Comparison of ENCODE assay signal across 8 cellular contexts in genomic region chr1:116724765-116725375, GRCh38. TPM values are rescaled to one million over a fixed set of nuclear protein-coding genes. Genes with fewer than 3 reads are reported as not detected.
DNase-seq lines count a peak whose midpoint lies in the region; ATAC-seq and TF ChIP-seq lines count a peak whose summit lies in the region.

No MANE protein-coding gene starts in this region.

- H3K4me1 Mint-ChIP-seq in CD4-positive, alpha-beta T cell (ENCODE audit: low read depth), result peaks cover 22% of the 10 kb centered on the region

- no peaks in the 10 kb centered on the region for H3K36me3 Mint-ChIP-seq in CD4-positive, alpha-beta T cell (ENCODE audit: low read depth)

- no peaks in the 10 kb centered on the region for H3K9me3 Mint-ChIP-seq in CD4-positive, alpha-beta T cell

- no peak for TF ChIP-seq POLR2A in erythroblast (IDR thresholded peaks at IDR 0.05; ENCODE audit: low read length)
- no peak for TF ChIP-seq POLR2A in thyroid gland (IDR thresholded peaks at IDR 0.05)

- H3K4me3 ChIP-seq in neutrophil (ENCODE audit: low read depth in 1 of 2, low read length in 1 of 2) (no peak overlapping the region), thyroid gland (replicated peaks in 1 of 3) (no peak overlapping the region)

- peak; percentile 97 for TF ChIP-seq CTCF in CD4-positive, alpha-beta T cell (IDR thresholded peaks at IDR 0.05)
- TF ChIP-seq CTCF in neutrophil (IDR thresholded peaks at IDR 0.05) (peak; percentile 58), thyroid gland (IDR thresholded peaks at IDR 0.05) (peak; percentile 47 to 75 (median 63))

- intact Hi-C loops in CD4-positive, alpha-beta T cell (cut with DNase I, micrococcal nuclease), result loop anchor here (1.0 to 5.0 kb wide), 6 partner anchors 92 to 404 kb away; partner anchors contain the start of gene CD58 (in 1 of the 2)
- intact Hi-C loops in thyroid gland (cut with DNase I), result loop anchor here (5.0 kb wide), 1 partner anchor 327 kb away; no protein-coding TSS in a partner anchor

- H3K4me3 Mint-ChIP-seq in CD4-positive, alpha-beta T cell, result no peak overlapping the region

- H3K27me3 ChIP-seq in CD4-positive, alpha-beta T cell (ENCODE audit: control insufficient read depth, insufficient read depth, low read length), result no peaks in the 10 kb centered on the region
- H3K27me3 ChIP-seq in neutrophil (no peaks in the 10 kb centered on the region), thyroid gland (no peaks in the 10 kb centered on the region)

- H3K27me3 Mint-ChIP-seq in CD4-positive, alpha-beta T cell, result no peaks in the 10 kb centered on the region

- no peaks in the 10 kb centered on the region for H3K9me3 ChIP-seq in CD4-positive, alpha-beta T cell (ENCODE audit: control insufficient read depth, low read length)
- H3K9me3 ChIP-seq in neutrophil, result no peaks in the 10 kb centered on the region
- no peaks in the 10 kb centered on the region for H3K9me3 ChIP-seq in thyroid gland

- H3K27ac ChIP-seq in CD4-positive, alpha-beta T cell (ENCODE audit: low read depth, low read length), result no peak overlapping the region
- H3K27ac ChIP-seq in neutrophil (no peak overlapping the region), thyroid gland (no peak overlapping the region)

- no peak for ATAC-seq in CD4-positive, alpha-beta T cell (ENCODE audit: poor library complexity)
- ATAC-seq in HG03442 (IDR thresholded peaks at IDR 0.05; ENCODE audit: unreplicated experiment) (peak; percentile 49), GM18909 (IDR thresholded peaks at IDR 0.05; ENCODE audit: poor library complexity, unreplicated experiment) (no peak)

- H3K36me3 ChIP-seq in neutrophil (no peaks in the 10 kb centered on the region), thyroid gland (no peaks in the 10 kb centered on the region)

- CTCF ChIA-PET in CD4-positive, alpha-beta T cell (lab: Charles Lee), result interaction anchor here (0.6 to 3.9 kb wide), 15 partner anchors 9 to 404 kb away, joined by 3 to 17 read pairs (median 3); partner anchors contain the start of gene TTF2

- POLR2A ChIA-PET in CD4-positive, alpha-beta T cell (lab: Charles Lee), result interaction anchor here (1.1 kb wide), 1 partner anchor 48 kb away, joined by 3 read pairs; no protein-coding TSS in a partner anchor

- 45 to 55% methylated on average over 7 of the region's 7 CpGs for WGBS in thyroid gland, 2 donors

- H3K4me1 ChIP-seq in neutrophil (ENCODE audit: control insufficient read depth in 1 of 2, insufficient read depth in 1 of 2, low read depth in 1 of 2, low read length in 1 of 2), result no peaks in the 10 kb centered on the region
- no peaks in the 10 kb centered on the region for H3K4me1 ChIP-seq in thyroid gland

- DNase-seq in CD4-positive, alpha-beta T cell, result peak; percentile 56 to 79 (median 72)
- peak; percentile 55 for DNase-seq in NCI-H82 treated with DMSO at 0.1 percent for 48 hours (lab: John Stamatoyannopoulos, UW; ENCODE audit: unreplicated experiment)
- peak; percentile 44 to 50 (median 47) for DNase-seq in activated CD8-positive, alpha-beta memory T cell treated with anti-CD3 and anti-CD28 coated beads for 48 hours (ENCODE audit: low read depth in 2 of 3, low spot score in 2 of 3)
- DNase-seq in erythroblast (lab: John Stamatoyannopoulos, UW), result peak; percentile 70 to 80
- peak; percentile 60 to 74 for DNase-seq in thyroid gland

- no peak overlapping the region for H3K27ac Mint-ChIP-seq in CD4-positive, alpha-beta T cell

RNA-seq across cellular contexts. Expression of gene CD2, which starts 29.4 kb away (rescaled TPM):
- total RNA-seq in CD4-positive, alpha-beta T cell, result 100 to 1,000 TPM; 150 to 151 TPM
- 1 to 10 TPM; 1.9 to 9.7 (median 2.6) TPM for total RNA-seq in thyroid gland

RNA-seq across cellular contexts. Expression of gene IGSF3, which starts 57.3 kb away (rescaled TPM):
- total RNA-seq in CD4-positive, alpha-beta T cell, result under 1 TPM; 0.08 to 0.22 TPM
- 10 to 100 TPM; 10.9 to 23.1 (median 18.6) TPM for total RNA-seq in thyroid gland

Comparison
In these comparisons a context has a peak if more than half of its experiments do, and no peak if none do; other contexts are left out.
1. RNA of gene CD2, which starts 29.4 kb away (total RNA-seq): 150 to 151 TPM in CD4-positive, alpha-beta T cell; 1.9 to 9.7 TPM in thyroid gland; every median in the first group is over 10 times any median in the second.
2. RNA of gene IGSF3, which starts 57.3 kb away (total RNA-seq): 10.9 to 23.1 TPM in thyroid gland; 0.08 to 0.22 TPM in CD4-positive, alpha-beta T cell; every median in the first group is over 4 times any median in the second.
3. Peak in every context shown above with its lines, with median percentiles within 50 percentile points of each other: DNase-seq and CTCF ChIP-seq.